Comparison of ENCODE assay signal across 1 cellular context in the genomic region with DNA sequence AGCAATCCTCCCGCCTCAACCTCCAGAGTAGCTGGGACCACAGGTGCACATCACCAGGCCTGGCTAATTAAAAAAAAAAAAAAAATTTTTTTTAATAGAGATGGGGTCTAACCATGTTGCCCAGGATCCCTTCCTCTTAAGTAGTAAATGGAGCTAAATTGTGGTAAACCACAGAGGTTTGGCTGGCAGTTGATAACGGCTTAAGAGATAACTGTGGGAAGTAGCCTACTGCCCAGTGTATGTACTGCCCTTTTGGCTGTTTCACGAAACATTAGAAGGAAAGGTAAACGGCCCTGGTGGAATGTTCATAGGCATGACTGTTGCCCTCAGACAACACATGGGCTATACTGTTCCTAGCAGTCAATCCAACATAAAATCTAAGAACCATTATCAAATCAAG.
TF ChIP-seq lines count a peak whose summit lies in the region.

No MANE protein-coding gene starts in this region.

TF ChIP-seq in K562, 482 proteins besides CTCF, POLR2A, EP300 and RAD21 (continued from another document and continues in another):
- TF ChIP-seq, protein P1, sequence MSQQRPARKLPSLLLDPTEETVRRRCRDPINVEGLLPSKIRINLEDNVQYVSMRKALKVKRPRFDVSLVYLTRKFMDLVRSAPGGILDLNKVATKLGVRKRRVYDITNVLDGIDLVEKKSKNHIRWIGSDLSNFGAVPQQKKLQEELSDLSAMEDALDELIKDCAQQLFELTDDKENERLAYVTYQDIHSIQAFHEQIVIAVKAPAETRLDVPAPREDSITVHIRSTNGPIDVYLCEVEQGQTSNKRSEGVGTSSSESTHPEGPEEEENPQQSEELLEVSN (IDR thresholded peaks at IDR 0.05; ENCODE audit: borderline replicate concordance in 1 of 2, extremely low read depth in 1 of 2, insufficient read depth in 1 of 2, insufficient read length in 1 of 2, low read depth in 1 of 2, low read length in 1 of 2, poor library complexity in 1 of 2, severe bottlenecking in 1 of 2): no peak
- TF ChIP-seq CBFA2T3 (IDR thresholded peaks at IDR 0.05) (peak; percentile 71), NR3C1 (CRISPR knock-in tag; IDR thresholded peaks at IDR 0.05) (no peak), ZNF639 (CRISPR knock-in tag; conservative IDR thresholded peaks at IDR 0.05 in 1 of 2, IDR thresholded peaks at IDR 0.05 in 1 of 2) (0 out of 4 replicates have a peak, but pooled peaks of 1 of the 2 experiments have one; percentile 28), EGR1 (conservative IDR thresholded peaks at IDR 0.05) (no peak), LEF1 (IDR thresholded peaks at IDR 0.05) (no peak), ZNF232 (CRISPR knock-in tag; IDR thresholded peaks at IDR 0.05) (no peak), ESRRA (IDR thresholded peaks at IDR 0.05; ENCODE audit: borderline replicate concordance, low read depth) (peak; percentile 94; the same call in 1 of the 2 replicates), CBFA2T2 (conservative IDR thresholded peaks at IDR 0.05) (peak; percentile 44), TAF15 (IDR thresholded peaks at IDR 0.05; ENCODE audit: low read depth, low read length) (no peak), NCOR1 (IDR thresholded peaks at IDR 0.05) (peak; percentile 58), MYNN (IDR thresholded peaks at IDR 0.05) (0 out of 2 replicates have a peak, but pooled peaks have one; percentile 40), MYNN (CRISPR knock-in tag; IDR thresholded peaks at IDR 0.05) (no peak), FOXK1 (CRISPR knock-in tag; IDR thresholded peaks at IDR 0.05; ENCODE audit: borderline replicate concordance) (no peak), SP1 (CRISPR knock-in tag; IDR thresholded peaks at IDR 0.05) (0 out of 2 replicates have a peak, but pooled peaks have one; percentile 27), PTRF (tag; IDR thresholded peaks at IDR 0.05) (no peak), ARID1B (IDR thresholded peaks at IDR 0.05) (peak; percentile 91), SMARCE1 (IDR thresholded peaks at IDR 0.05) (peak; percentile 82; the same call in 1 of the 2 replicates), TFAP4 (CRISPR knock-in tag; IDR thresholded peaks at IDR 0.05; ENCODE audit: borderline replicate concordance) (no peak), MED1 (CRISPR knock-in tag; IDR thresholded peaks at IDR 0.05; ENCODE audit: borderline replicate concordance) (no peak), GTF2E2 (tag; IDR thresholded peaks at IDR 0.05) (no peak), FOXM1 (IDR thresholded peaks at IDR 0.05; ENCODE audit: low read depth) (peak; percentile 61; the same call in 1 of the 2 replicates), FOXM1 (CRISPR knock-in tag; IDR thresholded peaks at IDR 0.05; ENCODE audit: low read depth) (no peak), ZNF253 (CRISPR knock-in tag; conservative IDR thresholded peaks at IDR 0.05) (no peak), ZNF3 (CRISPR knock-in tag; IDR thresholded peaks at IDR 0.05) (no peak), GATA2 (CRISPR knock-in tag; IDR thresholded peaks at IDR 0.05) (peak; percentile 58), E2F4 (CRISPR knock-in tag; IDR thresholded peaks at IDR 0.05; ENCODE audit: low read depth) (no peak), ELF1 (tag; IDR thresholded peaks at IDR 0.05) (no peak), KLF10 (CRISPR knock-in tag; IDR thresholded peaks at IDR 0.05) (no peak), TEAD4 (IDR thresholded peaks at IDR 0.05; ENCODE audit: low read length) (peak; percentile 89), TEAD4 (CRISPR knock-in tag; IDR thresholded peaks at IDR 0.05; ENCODE audit: borderline replicate concordance) (no peak), NEUROD1 (IDR thresholded peaks at IDR 0.05; ENCODE audit: borderline replicate concordance, low read depth, low read length, partially characterized antibody) (peak; percentile 54), BCL6 (CRISPR knock-in tag; IDR thresholded peaks at IDR 0.05) (no peak), ZNF174 (CRISPR knock-in tag; IDR thresholded peaks at IDR 0.05) (no peak), FOSL1 (tag; conservative IDR thresholded peaks at IDR 0.05) (peak; percentile 25; the same call in 1 of the 2 replicates), FOXP1 (CRISPR knock-in tag; IDR thresholded peaks at IDR 0.05) (no peak), MLLT1 (IDR thresholded peaks at IDR 0.05) (peak in 1 of 2 experiments; percentile 97; a peak in 2 of 4 replicates), ZFP30 (CRISPR knock-in tag; IDR thresholded peaks at IDR 0.05; ENCODE audit: borderline replicate concordance) (no peak), MEIS2 (IDR thresholded peaks at IDR 0.05; ENCODE audit: partially characterized antibody) (no peak), JUND (IDR thresholded peaks at IDR 0.05; ENCODE audit: borderline replicate concordance, low read depth, low read length) (0 out of 2 replicates have a peak, but pooled peaks have one; percentile 25), JUND (tag; IDR thresholded peaks at IDR 0.05; ENCODE audit: borderline replicate concordance, low read depth, low read length) (no peak; the same call in 2 of the 3 replicates), ZNF23 (CRISPR knock-in tag; IDR thresholded peaks at IDR 0.05) (no peak), POLR2G (IDR thresholded peaks at IDR 0.05; ENCODE audit: low read depth, low read length) (no peak)
- TF ChIP-seq, protein P2, sequence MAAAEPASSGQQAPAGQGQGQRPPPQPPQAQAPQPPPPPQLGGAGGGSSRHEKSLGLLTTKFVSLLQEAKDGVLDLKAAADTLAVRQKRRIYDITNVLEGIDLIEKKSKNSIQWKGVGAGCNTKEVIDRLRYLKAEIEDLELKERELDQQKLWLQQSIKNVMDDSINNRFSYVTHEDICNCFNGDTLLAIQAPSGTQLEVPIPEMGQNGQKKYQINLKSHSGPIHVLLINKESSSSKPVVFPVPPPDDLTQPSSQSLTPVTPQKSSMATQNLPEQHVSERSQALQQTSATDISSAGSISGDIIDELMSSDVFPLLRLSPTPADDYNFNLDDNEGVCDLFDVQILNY (CRISPR knock-in tag; IDR thresholded peaks at IDR 0.05): no peak
- TF ChIP-seq, protein P3, sequence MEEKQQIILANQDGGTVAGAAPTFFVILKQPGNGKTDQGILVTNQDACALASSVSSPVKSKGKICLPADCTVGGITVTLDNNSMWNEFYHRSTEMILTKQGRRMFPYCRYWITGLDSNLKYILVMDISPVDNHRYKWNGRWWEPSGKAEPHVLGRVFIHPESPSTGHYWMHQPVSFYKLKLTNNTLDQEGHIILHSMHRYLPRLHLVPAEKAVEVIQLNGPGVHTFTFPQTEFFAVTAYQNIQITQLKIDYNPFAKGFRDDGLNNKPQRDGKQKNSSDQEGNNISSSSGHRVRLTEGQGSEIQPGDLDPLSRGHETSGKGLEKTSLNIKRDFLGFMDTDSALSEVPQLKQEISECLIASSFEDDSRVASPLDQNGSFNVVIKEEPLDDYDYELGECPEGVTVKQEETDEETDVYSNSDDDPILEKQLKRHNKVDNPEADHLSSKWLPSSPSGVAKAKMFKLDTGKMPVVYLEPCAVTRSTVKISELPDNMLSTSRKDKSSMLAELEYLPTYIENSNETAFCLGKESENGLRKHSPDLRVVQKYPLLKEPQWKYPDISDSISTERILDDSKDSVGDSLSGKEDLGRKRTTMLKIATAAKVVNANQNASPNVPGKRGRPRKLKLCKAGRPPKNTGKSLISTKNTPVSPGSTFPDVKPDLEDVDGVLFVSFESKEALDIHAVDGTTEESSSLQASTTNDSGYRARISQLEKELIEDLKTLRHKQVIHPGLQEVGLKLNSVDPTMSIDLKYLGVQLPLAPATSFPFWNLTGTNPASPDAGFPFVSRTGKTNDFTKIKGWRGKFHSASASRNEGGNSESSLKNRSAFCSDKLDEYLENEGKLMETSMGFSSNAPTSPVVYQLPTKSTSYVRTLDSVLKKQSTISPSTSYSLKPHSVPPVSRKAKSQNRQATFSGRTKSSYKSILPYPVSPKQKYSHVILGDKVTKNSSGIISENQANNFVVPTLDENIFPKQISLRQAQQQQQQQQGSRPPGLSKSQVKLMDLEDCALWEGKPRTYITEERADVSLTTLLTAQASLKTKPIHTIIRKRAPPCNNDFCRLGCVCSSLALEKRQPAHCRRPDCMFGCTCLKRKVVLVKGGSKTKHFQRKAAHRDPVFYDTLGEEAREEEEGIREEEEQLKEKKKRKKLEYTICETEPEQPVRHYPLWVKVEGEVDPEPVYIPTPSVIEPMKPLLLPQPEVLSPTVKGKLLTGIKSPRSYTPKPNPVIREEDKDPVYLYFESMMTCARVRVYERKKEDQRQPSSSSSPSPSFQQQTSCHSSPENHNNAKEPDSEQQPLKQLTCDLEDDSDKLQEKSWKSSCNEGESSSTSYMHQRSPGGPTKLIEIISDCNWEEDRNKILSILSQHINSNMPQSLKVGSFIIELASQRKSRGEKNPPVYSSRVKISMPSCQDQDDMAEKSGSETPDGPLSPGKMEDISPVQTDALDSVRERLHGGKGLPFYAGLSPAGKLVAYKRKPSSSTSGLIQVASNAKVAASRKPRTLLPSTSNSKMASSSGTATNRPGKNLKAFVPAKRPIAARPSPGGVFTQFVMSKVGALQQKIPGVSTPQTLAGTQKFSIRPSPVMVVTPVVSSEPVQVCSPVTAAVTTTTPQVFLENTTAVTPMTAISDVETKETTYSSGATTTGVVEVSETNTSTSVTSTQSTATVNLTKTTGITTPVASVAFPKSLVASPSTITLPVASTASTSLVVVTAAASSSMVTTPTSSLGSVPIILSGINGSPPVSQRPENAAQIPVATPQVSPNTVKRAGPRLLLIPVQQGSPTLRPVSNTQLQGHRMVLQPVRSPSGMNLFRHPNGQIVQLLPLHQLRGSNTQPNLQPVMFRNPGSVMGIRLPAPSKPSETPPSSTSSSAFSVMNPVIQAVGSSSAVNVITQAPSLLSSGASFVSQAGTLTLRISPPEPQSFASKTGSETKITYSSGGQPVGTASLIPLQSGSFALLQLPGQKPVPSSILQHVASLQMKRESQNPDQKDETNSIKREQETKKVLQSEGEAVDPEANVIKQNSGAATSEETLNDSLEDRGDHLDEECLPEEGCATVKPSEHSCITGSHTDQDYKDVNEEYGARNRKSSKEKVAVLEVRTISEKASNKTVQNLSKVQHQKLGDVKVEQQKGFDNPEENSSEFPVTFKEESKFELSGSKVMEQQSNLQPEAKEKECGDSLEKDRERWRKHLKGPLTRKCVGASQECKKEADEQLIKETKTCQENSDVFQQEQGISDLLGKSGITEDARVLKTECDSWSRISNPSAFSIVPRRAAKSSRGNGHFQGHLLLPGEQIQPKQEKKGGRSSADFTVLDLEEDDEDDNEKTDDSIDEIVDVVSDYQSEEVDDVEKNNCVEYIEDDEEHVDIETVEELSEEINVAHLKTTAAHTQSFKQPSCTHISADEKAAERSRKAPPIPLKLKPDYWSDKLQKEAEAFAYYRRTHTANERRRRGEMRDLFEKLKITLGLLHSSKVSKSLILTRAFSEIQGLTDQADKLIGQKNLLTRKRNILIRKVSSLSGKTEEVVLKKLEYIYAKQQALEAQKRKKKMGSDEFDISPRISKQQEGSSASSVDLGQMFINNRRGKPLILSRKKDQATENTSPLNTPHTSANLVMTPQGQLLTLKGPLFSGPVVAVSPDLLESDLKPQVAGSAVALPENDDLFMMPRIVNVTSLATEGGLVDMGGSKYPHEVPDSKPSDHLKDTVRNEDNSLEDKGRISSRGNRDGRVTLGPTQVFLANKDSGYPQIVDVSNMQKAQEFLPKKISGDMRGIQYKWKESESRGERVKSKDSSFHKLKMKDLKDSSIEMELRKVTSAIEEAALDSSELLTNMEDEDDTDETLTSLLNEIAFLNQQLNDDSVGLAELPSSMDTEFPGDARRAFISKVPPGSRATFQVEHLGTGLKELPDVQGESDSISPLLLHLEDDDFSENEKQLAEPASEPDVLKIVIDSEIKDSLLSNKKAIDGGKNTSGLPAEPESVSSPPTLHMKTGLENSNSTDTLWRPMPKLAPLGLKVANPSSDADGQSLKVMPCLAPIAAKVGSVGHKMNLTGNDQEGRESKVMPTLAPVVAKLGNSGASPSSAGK (IDR thresholded peaks at IDR 0.05): no peak
- TF ChIP-seq, protein P4, sequence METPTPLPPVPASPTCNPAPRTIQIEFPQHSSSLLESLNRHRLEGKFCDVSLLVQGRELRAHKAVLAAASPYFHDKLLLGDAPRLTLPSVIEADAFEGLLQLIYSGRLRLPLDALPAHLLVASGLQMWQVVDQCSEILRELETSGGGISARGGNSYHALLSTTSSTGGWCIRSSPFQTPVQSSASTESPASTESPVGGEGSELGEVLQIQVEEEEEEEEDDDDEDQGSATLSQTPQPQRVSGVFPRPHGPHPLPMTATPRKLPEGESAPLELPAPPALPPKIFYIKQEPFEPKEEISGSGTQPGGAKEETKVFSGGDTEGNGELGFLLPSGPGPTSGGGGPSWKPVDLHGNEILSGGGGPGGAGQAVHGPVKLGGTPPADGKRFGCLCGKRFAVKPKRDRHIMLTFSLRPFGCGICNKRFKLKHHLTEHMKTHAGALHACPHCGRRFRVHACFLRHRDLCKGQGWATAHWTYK (CRISPR knock-in tag; IDR thresholded peaks at IDR 0.05): no peak
